26 cellular contexts compared by ENCODE assay signal in genomic region chr11:89487016-89487415, GRCh38. TPM values are rescaled to one million over a fixed set of nuclear protein-coding genes. Genes with fewer than 3 reads are reported as not detected.
DNase-seq lines count a peak whose midpoint lies in the region; ATAC-seq and TF ChIP-seq lines count a peak whose summit lies in the region.
"Had no signal": no experiment of that assay in that cellular context is flagged by ENCODE, and none has a peak within 500 bp of the region (broad histone marks: within the 10 kb centered on the region; RNA-seq: fewer than 3 reads in every experiment).

No MANE protein-coding gene starts in this region.

- peaks cover 9 to 25% of the 10 kb centered on the region in 2 experiments for H3K79me1 ChIP-seq in IMR-90 (ENCODE audit: low read depth in 1 of 2, low read length in 2 of 2)

- no peaks in the 10 kb centered on the region for H3K9me3 ChIP-seq in IMR-90 (ENCODE audit: control insufficient read depth, insufficient read depth, low read length)
- H3K9me3 ChIP-seq: BLaER1 treated with 17β-estradiol and CSF1 and Interleukin-3, amounts not matched to agents 10 nM and 100 nM; body of pancreas; SJSA1 had no signal

- no peak overlapping the region; the same call in 2 of the 3 replicates for H2BK15ac ChIP-seq in IMR-90 (ENCODE audit: low read depth, low read length)

- peak overlapping the region; percentile 93 for H2BK5ac ChIP-seq in IMR-90 (ENCODE audit: low read depth, low read length, poor library complexity, severe bottlenecking)

- H2AK5ac ChIP-seq in IMR-90 (ENCODE audit: low read depth, low read length): no peak overlapping the region; the same call in 1 of the 2 replicates

- no peak overlapping the region for H4K5ac ChIP-seq in IMR-90 (ENCODE audit: low read depth, low read length)

- peak overlapping the region; percentile 57; the same call in 1 of the 2 replicates for H3K4me2 ChIP-seq in IMR-90 (ENCODE audit: low read depth, low read length)
- H3K4me2 ChIP-seq: BLaER1 treated with 17β-estradiol and CSF1 and Interleukin-3, amounts not matched to agents 10 nM and 100 nM had no signal

- no peak overlapping the region; the same call in 1 of the 2 replicates for H3K18ac ChIP-seq in IMR-90 (ENCODE audit: low read depth, low read length)

- intact Hi-C loops in IMR-90 (cut with micrococcal nuclease): no loop called here
- intact Hi-C loops in left colon (cut with DNase I, micrococcal nuclease): no loop called here

- in situ Hi-C loops in IMR-90 (cut with MboI; ENCODE audit: low sequenced_read_pairs): no loop called here

- no peak for TF ChIP-seq CTCF in IMR-90 (conservative IDR thresholded peaks at IDR 0.05; ENCODE audit: low read depth, low read length)

- no peaks in the 10 kb centered on the region for H4K20me1 ChIP-seq in IMR-90 (ENCODE audit: insufficient read depth, low read length)
- H4K20me1 ChIP-seq: BLaER1 treated with 17β-estradiol and CSF1 and Interleukin-3, amounts not matched to agents 10 nM and 100 nM had no signal

- no peak overlapping the region for H2AFZ ChIP-seq in ACC112 (ENCODE audit: low read length, unreplicated experiment)
- no peak overlapping the region for H2AFZ ChIP-seq in IMR-90 (replicated peaks; ENCODE audit: low read length, poor library complexity)

- H3K36me3 ChIP-seq in ACC112 (ENCODE audit: insufficient read depth, low read length) (no peaks in the 10 kb centered on the region), IMR-90 (ENCODE audit: control insufficient read depth, insufficient read depth, low read length) (no peaks in the 10 kb centered on the region)
- H3K36me3 ChIP-seq: BLaER1 treated with 17β-estradiol and CSF1 and Interleukin-3, amounts not matched to agents 10 nM and 100 nM; SJSA1 had no signal

- peak overlapping the region; percentile 36; the same call in 1 of the 2 replicates for H3K4ac ChIP-seq in IMR-90 (ENCODE audit: low read depth, low read length)

- no peaks in the 10 kb centered on the region for H3K27me3 ChIP-seq in ACC112 (ENCODE audit: insufficient read depth, low read length)
- H3K27me3 ChIP-seq in IMR-90 (ENCODE audit: control insufficient read depth, insufficient read depth, low read length): no peaks in the 10 kb centered on the region
- H3K27me3 ChIP-seq: BLaER1 treated with 17β-estradiol and CSF1 and Interleukin-3, amounts not matched to agents 10 nM and 100 nM; SJSA1 had no signal

- H3K27ac ChIP-seq in ACC112 (ENCODE audit: low read depth, low read length): peak overlapping the region; percentile 31; the same call in 1 of the 2 replicates
- H3K27ac ChIP-seq in IMR-90 (ENCODE audit: insufficient read depth, low read length): no peak overlapping the region
- H3K27ac ChIP-seq: BLaER1 treated with 17β-estradiol and CSF1 and Interleukin-3, amounts not matched to agents 10 nM and 100 nM; body of pancreas; SJSA1 had no signal

- 0 out of 2 replicates have a peak overlapping the region, but pooled peaks have one; percentile 89 for H3K23ac ChIP-seq in IMR-90 (ENCODE audit: low read depth, low read length)

- no CpG with 5 or more reads among the region's 3 CpGs for WGBS in IMR-90 (ENCODE audit: extremely low coverage in 2 of 2, insufficient read length in 1 of 2), 2 experiments

- no TSS peak for BruUV-seq in IMR-90 (replicated peaks; lab: Mats Ljungman, UMichigan)

- no peak overlapping the region for H2AK9ac ChIP-seq in IMR-90 (replicated peaks; ENCODE audit: low read depth, low read length, poor library complexity)

- H3K79me2 ChIP-seq in ACC112 (ENCODE audit: control insufficient read depth, insufficient read depth, low read length, unreplicated experiment): no peaks in the 10 kb centered on the region

- H3K9ac ChIP-seq in IMR-90 (ENCODE audit: low read depth, low read length): no peak overlapping the region
- H3K9ac ChIP-seq: BLaER1 treated with 17β-estradiol and CSF1 and Interleukin-3, amounts not matched to agents 10 nM and 100 nM had no signal

- no peak overlapping the region for H3K14ac ChIP-seq in IMR-90 (replicated peaks; ENCODE audit: low read depth, low read length)

- H2BK120ac ChIP-seq in IMR-90 (ENCODE audit: low read depth, low read length): peak overlapping the region; percentile 94

- peak; percentile 25; the same call in 1 of the 2 replicates for ATAC-seq in IMR-90 (ENCODE audit: low read depth)
- no peak for ATAC-seq in left colon
- ATAC-seq: activated CD4-positive, alpha-beta T cell treated with anti-CD3 and anti-CD28 coated beads for 36 hours; activated T-cell treated with anti-CD3 and anti-CD28 coated beads, Interleukin-2, amount 50 U/mL, for 72 hours; body of pancreas; HCT116 had no signal

- no peak overlapping the region for H4K91ac ChIP-seq in IMR-90 (ENCODE audit: insufficient read depth, low read depth, low read length)

- dilution Hi-C loops in IMR-90 (cut with HindIII; ENCODE audit: low sequenced_read_pairs, unreplicated experiment): no loop called here

- DNase-seq in IMR-90: peak; percentile 75
- peak; percentile 36 to 37 for DNase-seq in dermis microvascular lymphatic vessel endothelial cell (ENCODE audit: low read depth in 2 of 2)
- peak; percentile 27 to 44 for DNase-seq in lung microvascular endothelial cell (ENCODE audit: low read depth in 2 of 2)
- no peak for DNase-seq in germinal center (ENCODE audit: low spot score)
- DNase-seq in activated T-cell treated with anti-CD3 and anti-CD28 coated beads for 4 hours: no peak
- DNase-seq in medulla oblongata (ENCODE audit: extremely low spot score): no peak
- no peak for DNase-seq in left colon
- DNase-seq: activated CD4-positive, alpha-beta T cell treated with anti-CD3 and anti-CD28 coated beads for 36 hours; activated naive CD4-positive, alpha-beta T cell treated with anti-CD3 and anti-CD28 coated beads, Interleukin-2, amount 50 U/mL, for 16 hours; activated T-cell treated with anti-CD3 and anti-CD28 coated beads, Interleukin-2, amount 50 U/mL, for 72 hours; body of pancreas; Calu3; hippocampal formation; KG1; naive B cell; NCI-H146; NCI-H524; nucleus accumbens; stimulated activated CD4-positive, alpha-beta T cell treated with anti-CD3 and anti-CD28 coated beads, Interleukin-4, amount 100 ng/mL, for 1 hour; stimulated activated naive CD4-positive, alpha-beta T cell had no signal

- no peak for TF ChIP-seq RAD21 in IMR-90 (IDR thresholded peaks at IDR 0.05; ENCODE audit: low read length)

- POLR2A ChIA-PET in IMR-90 (lab: Charles Lee; ENCODE audit: unreplicated experiment): no interaction called here

- CTCF ChIA-PET in IMR-90 (lab: Yijun Ruan, JAX): interaction anchor here (0.6 kb wide), 1 partner anchor 30 kb away, joined by 3 read pairs; no protein-coding TSS in a partner anchor

- no peak overlapping the region for H3K4me3 ChIP-seq in ACC112 (ENCODE audit: low read depth, low read length)
- no peak overlapping the region for H3K4me3 ChIP-seq in IMR-90 (ENCODE audit: insufficient read depth, low read depth, low read length)
- H3K4me3 ChIP-seq: BLaER1 treated with 17β-estradiol and CSF1 and Interleukin-3, amounts not matched to agents 10 nM and 100 nM; body of pancreas; SJSA1 had no signal

- peaks cover 17% of the 10 kb centered on the region for H3K4me1 ChIP-seq in ACC112 (ENCODE audit: control insufficient read depth, insufficient read depth, low read length, unreplicated experiment)
- peaks cover 11% of the 10 kb centered on the region for H3K4me1 ChIP-seq in IMR-90 (ENCODE audit: control insufficient read depth, insufficient read depth, low read length)
- H3K4me1 ChIP-seq: BLaER1 treated with 17β-estradiol and CSF1 and Interleukin-3, amounts not matched to agents 10 nM and 100 nM had no signal

- H2BK20ac ChIP-seq in IMR-90 (ENCODE audit: low read depth, low read length): peak overlapping the region; percentile 70; the same call in 1 of the 2 replicates

- peaks cover 2% of the 10 kb centered on the region; the same call in 1 of the 2 replicates for H3K9me1 ChIP-seq in IMR-90 (ENCODE audit: insufficient read depth, low read length)

- no peak for TF ChIP-seq POLR2A in IMR-90 (IDR thresholded peaks at IDR 0.05; ENCODE audit: low read depth, low read length)

- H3K56ac ChIP-seq in IMR-90 (ENCODE audit: extremely low read depth, insufficient read depth, low read length): 0 out of 2 replicates have a peak overlapping the region, but pooled peaks have one; percentile 27

- H4K8ac ChIP-seq in IMR-90 (ENCODE audit: low read depth in 2 of 2, low read length in 2 of 2): peak overlapping the region in 1 of 2 experiments; percentile 79; a peak in 1 of 4 replicates

TF ChIP-seq in IMR-90, 13 proteins besides CTCF, POLR2A, EP300 and RAD21:
- TF ChIP-seq FOS (IDR thresholded peaks at IDR 0.05; ENCODE audit: low read depth, low read length): no peak
- TF ChIP-seq MAFK (IDR thresholded peaks at IDR 0.05; ENCODE audit: low read depth, low read length): no peak
- no peak for TF ChIP-seq BHLHE40 (IDR thresholded peaks at IDR 0.05; ENCODE audit: low read depth, low read length)
- TF ChIP-seq, protein P1, sequence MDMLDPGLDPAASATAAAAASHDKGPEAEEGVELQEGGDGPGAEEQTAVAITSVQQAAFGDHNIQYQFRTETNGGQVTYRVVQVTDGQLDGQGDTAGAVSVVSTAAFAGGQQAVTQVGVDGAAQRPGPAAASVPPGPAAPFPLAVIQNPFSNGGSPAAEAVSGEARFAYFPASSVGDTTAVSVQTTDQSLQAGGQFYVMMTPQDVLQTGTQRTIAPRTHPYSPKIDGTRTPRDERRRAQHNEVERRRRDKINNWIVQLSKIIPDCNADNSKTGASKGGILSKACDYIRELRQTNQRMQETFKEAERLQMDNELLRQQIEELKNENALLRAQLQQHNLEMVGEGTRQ (IDR thresholded peaks at IDR 0.05; ENCODE audit: low read depth, low read length): no peak
- no peak for TF ChIP-seq NFE2L2 (IDR thresholded peaks at IDR 0.05; ENCODE audit: low read depth, low read length)

RNA-seq across cellular contexts. Expression of gene NOX4, which starts 4.2 kb away (rescaled TPM):
- total RNA-seq in IMR-90 (2012; rRNA removed) (10.8 and 11.7 TPM in 2 replicates), dermis microvascular lymphatic vessel endothelial cell (55.1 and 81.8 TPM in 2 replicates), lung microvascular endothelial cell (57.5 and 85.9 TPM in 2 replicates), left colon (under 1 TPM; 0.17 to 0.46 TPM)
- 4.0 and 4.7 TPM in 2 replicates for polyA plus RNA-seq in IMR-90 (2012; rRNA removed)
- 4.6 and 6.7 TPM in 2 replicates for polyA plus RNA-seq in IMR-90 (2012; cell fraction: cytosol; rRNA removed)
- 3.1 and 7.9 TPM in 2 replicates for polyA plus RNA-seq in IMR-90 (2012; cell fraction: nucleus; rRNA removed; ENCODE audit: low replicate concordance)
- total RNA-seq: A172; activated CD4-positive, alpha-beta T cell treated with anti-CD3 and anti-CD28 coated beads for 36 hours; activated T-cell treated with anti-CD3 and anti-CD28 coated beads, Interleukin-2, amount 50 U/mL, for 72 hours; Calu3; HT-29 had no signal

Comparison
In these comparisons a context has a peak if more than half of its experiments do, and no peak if none do; other contexts are left out.
1. DNase-seq: peak in IMR-90 (single experiment), dermis microvascular lymphatic vessel endothelial cell (2 of 2) and lung microvascular endothelial cell (2 of 2); none in germinal center (single experiment), activated T-cell treated with anti-CD3 and anti-CD28 coated beads for 4 hours (single experiment), medulla oblongata (single experiment) and left colon (0 of 2).